ENCODE assay signal across 8 cellular contexts in the genomic region with DNA sequence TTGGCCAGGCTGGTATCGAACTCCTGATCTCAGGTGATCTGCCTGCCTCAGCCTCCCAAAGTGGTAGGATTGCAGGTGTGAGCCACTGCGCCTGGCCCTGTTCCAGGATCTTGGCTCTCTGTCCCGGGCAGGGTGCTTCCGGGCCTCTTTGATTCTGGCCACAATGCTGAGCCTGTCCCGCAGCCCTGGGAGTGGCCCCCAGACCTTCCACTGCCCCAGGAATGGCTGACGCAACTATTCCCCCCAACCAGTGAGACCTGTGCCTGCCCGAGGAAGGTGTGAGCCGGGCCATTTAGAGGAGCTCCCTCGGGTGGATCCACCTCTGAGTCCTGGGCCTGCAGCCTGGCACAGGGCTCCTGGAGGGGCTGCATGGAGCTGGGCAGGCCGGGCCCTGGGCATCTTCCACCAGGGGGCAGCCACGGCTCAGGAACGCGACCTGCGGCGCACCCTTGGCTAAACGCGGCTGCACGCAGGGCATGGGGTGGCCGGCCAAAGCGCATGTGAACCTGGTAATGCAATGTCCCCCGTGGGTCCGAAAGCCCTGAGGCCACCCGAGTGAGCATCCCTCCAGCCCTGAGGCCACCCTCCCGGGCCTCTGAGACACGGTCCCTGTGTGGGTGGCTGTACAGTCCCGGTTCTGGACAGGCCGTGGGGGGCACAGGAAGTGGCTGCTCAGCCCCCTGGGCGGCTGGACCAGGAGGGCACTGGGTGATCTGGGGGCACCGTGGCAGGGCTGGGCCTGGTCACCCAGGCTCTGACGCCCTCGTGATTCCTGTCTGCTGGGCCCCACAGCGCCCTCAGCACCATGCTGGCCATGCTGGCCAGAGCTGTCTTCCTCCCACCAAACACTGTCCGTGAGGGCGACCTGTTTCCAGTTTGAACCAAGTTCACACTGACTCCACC. TPM values are rescaled to one million over a fixed set of nuclear protein-coding genes. Genes with fewer than 3 reads are reported as not detected.
DNase-seq lines count a peak whose midpoint lies in the region; ATAC-seq and TF ChIP-seq lines count a peak whose summit lies in the region.

No MANE protein-coding gene starts in this region.

- H3K9me3 ChIP-seq in parathyroid adenoma (ENCODE audit: control insufficient read depth, low read length), result no peaks in the 10 kb centered on the region
- no peaks in the 10 kb centered on the region for H3K9me3 ChIP-seq in thyroid gland

- peak; percentile 90 for ATAC-seq in GM21529 (IDR thresholded peaks at IDR 0.05; ENCODE audit: unreplicated experiment)

- no peaks in the 10 kb centered on the region for H3K9me3 Mint-ChIP-seq in activated naive CD4-positive, alpha-beta T cell treated with anti-CD3 and anti-CD28 coated beads, Interleukin-2, amount 50 U/mL, for 24 hours
- H3K9me3 Mint-ChIP-seq in glutamatergic neuron (ENCODE audit: unreplicated experiment), result peaks cover 1% of the 10 kb centered on the region

- no peaks in the 10 kb centered on the region for H3K36me3 ChIP-seq in parathyroid adenoma (ENCODE audit: control insufficient read depth, insufficient read depth, low read length)
- no peaks in the 10 kb centered on the region for H3K36me3 ChIP-seq in thyroid gland

- intact Hi-C loops in thyroid gland (cut with DNase I), result loop anchor here (5.0 kb wide), 1 partner anchor 231 kb away; no protein-coding TSS in a partner anchor

- H3K4me3 ChIP-seq in parathyroid adenoma (ENCODE audit: low read depth, low read length) (peak overlapping the region; percentile 20), thyroid gland (replicated peaks in 1 of 3) (peak overlapping the region in 1 of 3 donors; percentile 26)

- H2AFZ ChIP-seq in parathyroid adenoma, result peak overlapping the region; percentile 85

- H3K27me3 ChIP-seq in parathyroid adenoma (ENCODE audit: control insufficient read depth, insufficient read depth, low read length), result no peaks in the 10 kb centered on the region
- H3K27me3 ChIP-seq in thyroid gland, result no peaks in the 10 kb centered on the region

- TF ChIP-seq POLR2A in thyroid gland (IDR thresholded peaks at IDR 0.05), result no peak

- H3K4me3 Mint-ChIP-seq in activated naive CD4-positive, alpha-beta T cell treated with anti-CD3 and anti-CD28 coated beads, Interleukin-2, amount 50 U/mL, for 24 hours, result peak overlapping the region; percentile 63
- H3K4me3 Mint-ChIP-seq in glutamatergic neuron (ENCODE audit: unreplicated experiment), result no peak overlapping the region

- H3K27ac Mint-ChIP-seq in activated naive CD4-positive, alpha-beta T cell treated with anti-CD3 and anti-CD28 coated beads, Interleukin-2, amount 50 U/mL, for 24 hours, result no peak overlapping the region
- H3K27ac Mint-ChIP-seq in glutamatergic neuron (ENCODE audit: unreplicated experiment), result no peak overlapping the region

- H3K9ac ChIP-seq in parathyroid adenoma, result no peak overlapping the region

- H3K4me2 ChIP-seq in parathyroid adenoma (ENCODE audit: low read length), result peak overlapping the region; percentile 52

- TF ChIP-seq CTCF in LNCAP (IDR thresholded peaks at IDR 0.05) (peak; percentile 93), glutamatergic neuron (IDR thresholded peaks at IDR 0.05; ENCODE audit: partially characterized antibody, unreplicated experiment) (peak; percentile 81), parathyroid adenoma (IDR thresholded peaks at IDR 0.05) (peak; percentile 89), thyroid gland (IDR thresholded peaks at IDR 0.05) (peak; percentile 75 to 90 (median 77))

- no peaks in the 10 kb centered on the region for H3K27me3 Mint-ChIP-seq in activated naive CD4-positive, alpha-beta T cell treated with anti-CD3 and anti-CD28 coated beads, Interleukin-2, amount 50 U/mL, for 24 hours
- H3K27me3 Mint-ChIP-seq in glutamatergic neuron (ENCODE audit: unreplicated experiment), result peaks cover 2% of the 10 kb centered on the region

- H3K36me3 Mint-ChIP-seq in activated naive CD4-positive, alpha-beta T cell treated with anti-CD3 and anti-CD28 coated beads, Interleukin-2, amount 50 U/mL, for 24 hours, result no peaks in the 10 kb centered on the region
- H3K36me3 Mint-ChIP-seq in glutamatergic neuron (ENCODE audit: unreplicated experiment), result no peaks in the 10 kb centered on the region

- peaks cover 5% of the 10 kb centered on the region for H3K4me1 ChIP-seq in parathyroid adenoma
- H3K4me1 ChIP-seq in thyroid gland, result peaks cover 6 to 13% of the 10 kb centered on the region in 2 donors

- DNase-seq in DMS 273 treated with DMSO at 0.1 percent for 48 hours (lab: John Stamatoyannopoulos, UW), result peak; percentile 39
- DNase-seq in SKM-1 (lab: John Stamatoyannopoulos, UW; ENCODE audit: unreplicated experiment), result peak; percentile 44
- peak; percentile 94 for DNase-seq in glutamatergic neuron
- peak; percentile 77 to 82 for DNase-seq in thyroid gland

- no peaks in the 10 kb centered on the region for H3K79me2 ChIP-seq in parathyroid adenoma

- no peak overlapping the region for H3K27ac ChIP-seq in parathyroid adenoma
- H3K27ac ChIP-seq in thyroid gland, result no peak overlapping the region

- H3K4me1 Mint-ChIP-seq in activated naive CD4-positive, alpha-beta T cell treated with anti-CD3 and anti-CD28 coated beads, Interleukin-2, amount 50 U/mL, for 24 hours, result peaks cover 4% of the 10 kb centered on the region
- no peaks in the 10 kb centered on the region for H3K4me1 Mint-ChIP-seq in glutamatergic neuron (ENCODE audit: low read depth, unreplicated experiment)

- WGBS in thyroid gland, 2 donors, result 15 to 31% methylated on average over 11 to 18 of the region's 34 CpGs

RNA-seq across cellular contexts. Expression of gene GRIFIN, which starts 24.8 kb away (rescaled TPM):
- total RNA-seq in glutamatergic neuron (ENCODE audit: unreplicated experiment), result not detected
- not detected for total RNA-seq in thyroid gland

RNA-seq across cellular contexts. Expression of gene CHST12, which starts 48.0 kb away (rescaled TPM):
- 27.3 TPM for total RNA-seq in glutamatergic neuron (ENCODE audit: unreplicated experiment)
- 10 to 100 TPM; 15.3 to 24.2 (median 19.2) TPM for total RNA-seq in thyroid gland

Comparison
In these comparisons a context has a peak if more than half of its experiments do, and no peak if none do; other contexts are left out.
1. DNase-seq: peak in every context shown above with its lines; median percentile 94 in glutamatergic neuron; 80 in thyroid gland; 44 in SKM-1; 39 in DMS 273 treated with DMSO at 0.1 percent for 48 hours.